ENCODE assay signal across 1 cellular context in the genomic region with DNA sequence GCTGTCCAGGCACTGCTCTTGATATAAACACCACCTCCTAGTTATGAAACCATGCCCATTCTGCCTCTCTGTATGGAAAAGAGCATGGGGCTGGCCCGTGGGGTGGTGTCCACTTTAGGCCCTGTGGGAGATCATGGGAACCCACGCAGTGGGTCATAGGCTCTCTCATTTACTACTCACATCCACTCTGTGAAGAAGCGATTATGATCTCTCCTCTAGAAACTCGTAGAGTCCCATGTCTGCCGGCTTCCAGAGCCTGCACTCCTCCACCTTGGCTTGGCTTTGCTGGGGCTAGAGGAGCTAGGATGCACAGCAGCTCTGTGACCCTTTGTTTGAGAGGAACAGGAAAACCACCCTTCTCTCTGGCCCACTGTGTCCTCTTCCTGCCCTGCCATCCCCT.
TF ChIP-seq lines count a peak whose summit lies in the region.

No MANE protein-coding gene starts in this region.

TF ChIP-seq in WTC11, 78 proteins besides CTCF, POLR2A, EP300 and RAD21 (continued from another document):
- TF ChIP-seq, protein P1, sequence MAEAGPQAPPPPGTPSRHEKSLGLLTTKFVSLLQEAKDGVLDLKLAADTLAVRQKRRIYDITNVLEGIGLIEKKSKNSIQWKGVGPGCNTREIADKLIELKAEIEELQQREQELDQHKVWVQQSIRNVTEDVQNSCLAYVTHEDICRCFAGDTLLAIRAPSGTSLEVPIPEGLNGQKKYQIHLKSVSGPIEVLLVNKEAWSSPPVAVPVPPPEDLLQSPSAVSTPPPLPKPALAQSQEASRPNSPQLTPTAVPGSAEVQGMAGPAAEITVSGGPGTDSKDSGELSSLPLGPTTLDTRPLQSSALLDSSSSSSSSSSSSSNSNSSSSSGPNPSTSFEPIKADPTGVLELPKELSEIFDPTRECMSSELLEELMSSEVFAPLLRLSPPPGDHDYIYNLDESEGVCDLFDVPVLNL (CRISPR knock-in tag; IDR thresholded peaks at IDR 0.05; ENCODE audit: borderline replicate concordance, low read depth), result no peak
- TF ChIP-seq, protein P2, sequence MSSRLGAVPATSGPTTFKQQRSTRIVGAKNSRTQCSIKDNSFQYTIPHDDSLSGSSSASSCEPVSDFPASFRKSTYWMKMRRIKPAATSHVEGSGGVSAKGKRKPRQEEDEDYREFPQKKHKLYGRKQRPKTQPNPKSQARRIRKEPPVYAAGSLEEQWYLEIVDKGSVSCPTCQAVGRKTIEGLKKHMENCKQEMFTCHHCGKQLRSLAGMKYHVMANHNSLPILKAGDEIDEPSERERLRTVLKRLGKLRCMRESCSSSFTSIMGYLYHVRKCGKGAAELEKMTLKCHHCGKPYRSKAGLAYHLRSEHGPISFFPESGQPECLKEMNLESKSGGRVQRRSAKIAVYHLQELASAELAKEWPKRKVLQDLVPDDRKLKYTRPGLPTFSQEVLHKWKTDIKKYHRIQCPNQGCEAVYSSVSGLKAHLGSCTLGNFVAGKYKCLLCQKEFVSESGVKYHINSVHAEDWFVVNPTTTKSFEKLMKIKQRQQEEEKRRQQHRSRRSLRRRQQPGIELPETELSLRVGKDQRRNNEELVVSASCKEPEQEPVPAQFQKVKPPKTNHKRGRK (CRISPR knock-in tag; IDR thresholded peaks at IDR 0.05; ENCODE audit: borderline replicate concordance), result no peak
- TF ChIP-seq ETV6 (CRISPR knock-in tag; IDR thresholded peaks at IDR 0.05), result no peak
- TF ChIP-seq, protein P3, sequence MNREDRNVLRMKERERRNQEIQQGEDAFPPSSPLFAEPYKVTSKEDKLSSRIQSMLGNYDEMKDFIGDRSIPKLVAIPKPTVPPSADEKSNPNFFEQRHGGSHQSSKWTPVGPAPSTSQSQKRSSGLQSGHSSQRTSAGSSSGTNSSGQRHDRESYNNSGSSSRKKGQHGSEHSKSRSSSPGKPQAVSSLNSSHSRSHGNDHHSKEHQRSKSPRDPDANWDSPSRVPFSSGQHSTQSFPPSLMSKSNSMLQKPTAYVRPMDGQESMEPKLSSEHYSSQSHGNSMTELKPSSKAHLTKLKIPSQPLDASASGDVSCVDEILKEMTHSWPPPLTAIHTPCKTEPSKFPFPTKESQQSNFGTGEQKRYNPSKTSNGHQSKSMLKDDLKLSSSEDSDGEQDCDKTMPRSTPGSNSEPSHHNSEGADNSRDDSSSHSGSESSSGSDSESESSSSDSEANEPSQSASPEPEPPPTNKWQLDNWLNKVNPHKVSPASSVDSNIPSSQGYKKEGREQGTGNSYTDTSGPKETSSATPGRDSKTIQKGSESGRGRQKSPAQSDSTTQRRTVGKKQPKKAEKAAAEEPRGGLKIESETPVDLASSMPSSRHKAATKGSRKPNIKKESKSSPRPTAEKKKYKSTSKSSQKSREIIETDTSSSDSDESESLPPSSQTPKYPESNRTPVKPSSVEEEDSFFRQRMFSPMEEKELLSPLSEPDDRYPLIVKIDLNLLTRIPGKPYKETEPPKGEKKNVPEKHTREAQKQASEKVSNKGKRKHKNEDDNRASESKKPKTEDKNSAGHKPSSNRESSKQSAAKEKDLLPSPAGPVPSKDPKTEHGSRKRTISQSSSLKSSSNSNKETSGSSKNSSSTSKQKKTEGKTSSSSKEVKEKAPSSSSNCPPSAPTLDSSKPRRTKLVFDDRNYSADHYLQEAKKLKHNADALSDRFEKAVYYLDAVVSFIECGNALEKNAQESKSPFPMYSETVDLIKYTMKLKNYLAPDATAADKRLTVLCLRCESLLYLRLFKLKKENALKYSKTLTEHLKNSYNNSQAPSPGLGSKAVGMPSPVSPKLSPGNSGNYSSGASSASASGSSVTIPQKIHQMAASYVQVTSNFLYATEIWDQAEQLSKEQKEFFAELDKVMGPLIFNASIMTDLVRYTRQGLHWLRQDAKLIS (CRISPR knock-in tag; IDR thresholded peaks at IDR 0.05; ENCODE audit: borderline replicate concordance), result no peak
- TF ChIP-seq ESRRA (CRISPR knock-in tag; IDR thresholded peaks at IDR 0.05; ENCODE audit: borderline replicate concordance), result no peak
- no peak for TF ChIP-seq NR1H2 (CRISPR knock-in tag; IDR thresholded peaks at IDR 0.05)
- TF ChIP-seq FOXK1 (CRISPR knock-in tag; IDR thresholded peaks at IDR 0.05), result no peak
- TF ChIP-seq, protein P4, sequence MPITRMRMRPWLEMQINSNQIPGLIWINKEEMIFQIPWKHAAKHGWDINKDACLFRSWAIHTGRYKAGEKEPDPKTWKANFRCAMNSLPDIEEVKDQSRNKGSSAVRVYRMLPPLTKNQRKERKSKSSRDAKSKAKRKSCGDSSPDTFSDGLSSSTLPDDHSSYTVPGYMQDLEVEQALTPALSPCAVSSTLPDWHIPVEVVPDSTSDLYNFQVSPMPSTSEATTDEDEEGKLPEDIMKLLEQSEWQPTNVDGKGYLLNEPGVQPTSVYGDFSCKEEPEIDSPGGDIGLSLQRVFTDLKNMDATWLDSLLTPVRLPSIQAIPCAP (CRISPR knock-in tag; IDR thresholded peaks at IDR 0.05), result no peak
- TF ChIP-seq PRRX2 (CRISPR knock-in tag; IDR thresholded peaks at IDR 0.05), result no peak
- TF ChIP-seq, protein P5, sequence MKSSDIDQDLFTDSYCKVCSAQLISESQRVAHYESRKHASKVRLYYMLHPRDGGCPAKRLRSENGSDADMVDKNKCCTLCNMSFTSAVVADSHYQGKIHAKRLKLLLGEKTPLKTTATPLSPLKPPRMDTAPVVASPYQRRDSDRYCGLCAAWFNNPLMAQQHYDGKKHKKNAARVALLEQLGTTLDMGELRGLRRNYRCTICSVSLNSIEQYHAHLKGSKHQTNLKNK (CRISPR knock-in tag; IDR thresholded peaks at IDR 0.05), result no peak
- TF ChIP-seq, protein P6, sequence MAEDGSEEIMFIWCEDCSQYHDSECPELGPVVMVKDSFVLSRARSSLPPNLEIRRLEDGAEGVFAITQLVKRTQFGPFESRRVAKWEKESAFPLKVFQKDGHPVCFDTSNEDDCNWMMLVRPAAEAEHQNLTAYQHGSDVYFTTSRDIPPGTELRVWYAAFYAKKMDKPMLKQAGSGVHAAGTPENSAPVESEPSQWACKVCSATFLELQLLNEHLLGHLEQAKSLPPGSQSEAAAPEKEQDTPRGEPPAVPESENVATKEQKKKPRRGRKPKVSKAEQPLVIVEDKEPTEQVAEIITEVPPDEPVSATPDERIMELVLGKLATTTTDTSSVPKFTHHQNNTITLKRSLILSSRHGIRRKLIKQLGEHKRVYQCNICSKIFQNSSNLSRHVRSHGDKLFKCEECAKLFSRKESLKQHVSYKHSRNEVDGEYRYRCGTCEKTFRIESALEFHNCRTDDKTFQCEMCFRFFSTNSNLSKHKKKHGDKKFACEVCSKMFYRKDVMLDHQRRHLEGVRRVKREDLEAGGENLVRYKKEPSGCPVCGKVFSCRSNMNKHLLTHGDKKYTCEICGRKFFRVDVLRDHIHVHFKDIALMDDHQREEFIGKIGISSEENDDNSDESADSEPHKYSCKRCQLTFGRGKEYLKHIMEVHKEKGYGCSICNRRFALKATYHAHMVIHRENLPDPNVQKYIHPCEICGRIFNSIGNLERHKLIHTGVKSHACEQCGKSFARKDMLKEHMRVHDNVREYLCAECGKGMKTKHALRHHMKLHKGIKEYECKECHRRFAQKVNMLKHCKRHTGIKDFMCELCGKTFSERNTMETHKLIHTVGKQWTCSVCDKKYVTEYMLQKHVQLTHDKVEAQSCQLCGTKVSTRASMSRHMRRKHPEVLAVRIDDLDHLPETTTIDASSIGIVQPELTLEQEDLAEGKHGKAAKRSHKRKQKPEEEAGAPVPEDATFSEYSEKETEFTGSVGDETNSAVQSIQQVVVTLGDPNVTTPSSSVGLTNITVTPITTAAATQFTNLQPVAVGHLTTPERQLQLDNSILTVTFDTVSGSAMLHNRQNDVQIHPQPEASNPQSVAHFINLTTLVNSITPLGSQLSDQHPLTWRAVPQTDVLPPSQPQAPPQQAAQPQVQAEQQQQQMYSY (CRISPR knock-in tag; IDR thresholded peaks at IDR 0.05), result no peak
- TF ChIP-seq GABPB1 (CRISPR knock-in tag; IDR thresholded peaks at IDR 0.05), result no peak
- TF ChIP-seq ZNF219 (CRISPR knock-in tag; IDR thresholded peaks at IDR 0.05; ENCODE audit: borderline replicate concordance), result no peak
- TF ChIP-seq, protein P7, sequence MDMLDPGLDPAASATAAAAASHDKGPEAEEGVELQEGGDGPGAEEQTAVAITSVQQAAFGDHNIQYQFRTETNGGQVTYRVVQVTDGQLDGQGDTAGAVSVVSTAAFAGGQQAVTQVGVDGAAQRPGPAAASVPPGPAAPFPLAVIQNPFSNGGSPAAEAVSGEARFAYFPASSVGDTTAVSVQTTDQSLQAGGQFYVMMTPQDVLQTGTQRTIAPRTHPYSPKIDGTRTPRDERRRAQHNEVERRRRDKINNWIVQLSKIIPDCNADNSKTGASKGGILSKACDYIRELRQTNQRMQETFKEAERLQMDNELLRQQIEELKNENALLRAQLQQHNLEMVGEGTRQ (CRISPR knock-in tag; IDR thresholded peaks at IDR 0.05), result no peak
